In the genomic region with DNA sequence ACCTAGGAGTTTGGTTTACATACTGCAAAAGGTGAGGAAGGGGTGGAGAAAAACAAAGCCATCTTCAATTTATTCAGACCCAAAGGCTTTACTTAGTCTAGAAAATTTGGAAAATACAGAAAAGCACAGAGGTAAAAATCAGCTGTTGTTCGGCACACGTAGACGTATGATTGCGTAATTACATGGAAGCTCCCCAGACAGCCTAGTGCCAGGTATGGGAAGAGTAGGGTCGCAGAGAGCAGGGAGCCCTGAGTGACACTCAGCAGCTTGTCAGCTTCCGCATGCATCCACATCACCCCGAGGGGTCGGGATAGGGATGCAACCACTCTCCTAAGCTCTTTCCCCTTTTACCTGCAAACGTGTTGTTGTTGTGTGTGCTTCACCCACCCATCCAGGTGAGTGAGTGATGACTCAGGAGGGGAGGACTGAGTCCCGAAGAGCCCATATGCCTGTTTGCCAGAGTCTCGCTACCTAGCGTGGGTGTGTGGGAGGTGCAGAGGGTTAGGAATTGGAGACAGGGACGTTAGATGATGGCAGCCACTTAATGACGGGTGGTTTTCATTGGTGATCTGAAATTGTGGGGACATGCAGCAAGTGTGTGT, we compare ENCODE assay signal across 1 cellular context.
TF ChIP-seq lines count a peak whose summit lies in the region.

No MANE protein-coding gene starts in this region.

TF ChIP-seq in K562, 482 proteins besides CTCF, POLR2A, EP300 and RAD21 (continued from another document):
- TF ChIP-seq CLOCK (CRISPR knock-in tag; IDR thresholded peaks at IDR 0.05; ENCODE audit: borderline replicate concordance) (no peak), CEBPG (CRISPR knock-in tag; IDR thresholded peaks at IDR 0.05) (no peak), CEBPG (tag; conservative IDR thresholded peaks at IDR 0.05 in 1 of 2, IDR thresholded peaks at IDR 0.05 in 1 of 2) (peak in 1 of 2 experiments; percentile 67; a peak in 2 of 4 replicates)
